ENCODE assay signal across 18 cellular contexts in the genomic region with DNA sequence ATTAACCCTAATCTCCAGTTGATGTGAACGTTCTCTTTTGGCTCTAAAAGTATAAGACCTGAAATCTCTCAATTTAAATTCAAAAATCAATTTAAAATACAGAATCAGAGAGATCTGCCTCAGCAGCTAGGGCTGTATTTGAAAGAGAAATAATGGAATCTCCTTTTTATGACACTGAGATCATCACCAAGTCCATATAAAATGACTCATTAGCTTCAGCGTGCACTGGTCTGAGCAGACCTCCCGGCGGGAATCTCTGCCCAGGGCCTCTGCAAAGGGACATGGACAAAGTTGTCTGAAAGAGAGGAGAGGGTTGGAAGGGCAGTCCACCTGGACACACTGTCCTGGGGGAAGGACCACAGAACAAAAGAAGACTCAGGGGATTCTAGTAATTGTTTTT.
"Had no signal": no experiment of that assay in that cellular context is flagged by ENCODE, and none has a peak within 500 bp of the region (broad histone marks: within the 10 kb centered on the region; RNA-seq: fewer than 3 reads in every experiment).

No MANE protein-coding gene starts in this region.

- H3K4me3 ChIP-seq: Peyer's patch had no signal

- H3K9me3 ChIP-seq: Peyer's patch had no signal

- H3K4me1 ChIP-seq: Peyer's patch had no signal

- ATAC-seq: activated CD4-positive, CD25-positive, alpha-beta regulatory T cell treated with anti-CD3 and anti-CD28 coated beads, Interleukin-2, amount 50 U/mL, for 24 hours; activated CD8-positive, alpha-beta memory T cell treated with anti-CD3 and anti-CD28 coated beads, Interleukin-2, amount 10 ng/mL, durations not matched to agents 7 days and 5 days; activated T-cell treated with anti-CD3 and anti-CD28 coated beads, Interleukin-2, amount 50 U/mL, for 4 hours had no signal

- H3K27me3 ChIP-seq: Peyer's patch had no signal

- DNase-seq: activated CD4-positive, alpha-beta T cell treated with anti-CD3 and anti-CD28 coated beads for 48 hours; activated CD4-positive, alpha-beta T cell treated with anti-CD3 and anti-CD28 coated beads, Interleukin-2, amount 50 U/mL, for 4 hours; activated CD8-positive, alpha-beta memory T cell treated with anti-CD3 and anti-CD28 coated beads, Interleukin-2, amount 10 ng/mL, durations not matched to agents 7 days and 5 days; activated gamma-delta T cell; activated naive CD4-positive, alpha-beta T cell treated with anti-CD3 and anti-CD28 coated beads for 36 hours; activated T-cell treated with anti-CD3 and anti-CD28 coated beads, Interleukin-2, amount 50 U/mL, for 4 hours; MM.1S; NCI-H1105; NCI-H1436; NCI-H187; NCI-H2081; NCI-H510A treated with DMSO at 0.1 percent for 48 hours; NCI-H69; NK-92 treated with Interleukin-12 subunit alpha and Interleukin-12 subunit beta, amount 100 ng/mL, for 24 hours; OCI-M1; SHP77 treated with DMSO at 0.1 percent for 48 hours had no signal

- H3K27ac ChIP-seq: Peyer's patch had no signal

- H3K36me3 ChIP-seq: Peyer's patch had no signal
